Comparison of ENCODE assay signal across 17 cellular contexts in the genomic region with DNA sequence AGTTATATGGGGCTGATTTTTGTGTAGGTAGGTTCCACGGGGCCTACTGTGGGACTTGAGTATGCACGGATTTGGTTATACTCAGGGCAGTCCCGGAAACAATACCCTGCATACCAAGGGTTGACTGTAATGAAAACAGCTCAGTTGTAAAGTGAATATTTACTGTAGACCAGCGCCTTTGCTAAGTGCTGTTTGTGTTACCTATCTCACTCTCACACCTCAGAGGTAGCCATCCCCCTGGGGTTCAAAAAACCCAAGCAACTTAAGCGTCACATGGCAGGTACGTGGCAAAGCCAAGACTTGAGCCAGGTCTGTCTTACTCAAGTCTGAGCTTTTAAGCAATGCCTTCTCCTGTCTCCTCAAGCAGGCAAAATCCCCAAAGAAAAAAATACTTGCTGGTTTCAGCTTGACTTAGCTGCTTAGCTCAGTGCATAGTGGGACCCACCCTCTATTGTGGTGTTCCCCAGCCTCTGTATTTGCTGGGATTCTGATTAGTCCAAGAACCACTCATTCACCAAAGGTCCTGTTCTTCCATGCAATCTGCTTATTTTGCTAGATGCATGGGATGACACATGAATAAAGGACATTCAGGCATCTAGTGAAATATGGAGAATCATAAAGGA. TPM values are rescaled to one million over a fixed set of nuclear protein-coding genes. Genes with fewer than 3 reads are reported as not detected.
DNase-seq lines count a peak whose midpoint lies in the region; ATAC-seq and TF ChIP-seq lines count a peak whose summit lies in the region.
"Had no signal": no experiment of that assay in that cellular context is flagged by ENCODE, and none has a peak within 500 bp of the region (broad histone marks: within the 10 kb centered on the region; RNA-seq: fewer than 3 reads in every experiment).

No MANE protein-coding gene starts in this region.

- H3K9me3 ChIP-seq in Karpas-422 (ENCODE audit: low read length) (no peaks in the 10 kb centered on the region), ectodermal cell (ENCODE audit: control insufficient read depth, low read length) (no peaks in the 10 kb centered on the region)

- H3K36me3 ChIP-seq in Karpas-422 (ENCODE audit: insufficient read depth, low read length) (no peaks in the 10 kb centered on the region), ectodermal cell (ENCODE audit: control insufficient read depth, insufficient read depth, low read length) (no peaks in the 10 kb centered on the region)

- H3K27ac Mint-ChIP-seq in type B pancreatic cell, result peak overlapping the region; percentile 58
- H3K27ac Mint-ChIP-seq: activated naive CD4-positive, alpha-beta T cell treated with anti-CD3 and anti-CD28 coated beads, Interleukin-2, amount 50 U/mL, for 24 hours had no signal

- H3K27me3 Mint-ChIP-seq in type B pancreatic cell, result no peaks in the 10 kb centered on the region
- H3K27me3 Mint-ChIP-seq: activated naive CD4-positive, alpha-beta T cell treated with anti-CD3 and anti-CD28 coated beads, Interleukin-2, amount 50 U/mL, for 24 hours; CD8-positive, alpha-beta memory T cell had no signal

- intact Hi-C loops in left colon (cut with DNase I, micrococcal nuclease), result no loop called here

- H4K20me1 ChIP-seq in Karpas-422 (ENCODE audit: insufficient read depth, low read depth, low read length), result no peaks in the 10 kb centered on the region

- WGBS in ectodermal cell, 2 experiments, result 71 to 72% methylated on average over 6 of the region's 6 CpGs

- H3K4me1 ChIP-seq in Karpas-422 (ENCODE audit: low read length) (peaks cover 15% of the 10 kb centered on the region), ectodermal cell (ENCODE audit: control insufficient read depth, insufficient read depth, low read length) (peaks cover 10% of the 10 kb centered on the region)

- H3K27me3 ChIP-seq in Karpas-422 (ENCODE audit: low read length), result no peaks in the 10 kb centered on the region
- no peaks in the 10 kb centered on the region for H3K27me3 ChIP-seq in ectodermal cell (ENCODE audit: control insufficient read depth, insufficient read depth, low read length, poor library complexity, severe bottlenecking)

- H3K4me3 Mint-ChIP-seq in type B pancreatic cell, result no peak overlapping the region
- H3K4me3 Mint-ChIP-seq: activated naive CD4-positive, alpha-beta T cell treated with anti-CD3 and anti-CD28 coated beads, Interleukin-2, amount 50 U/mL, for 24 hours; CD8-positive, alpha-beta memory T cell had no signal

- H3K9me2 ChIP-seq in Karpas-422 (replicated peaks; ENCODE audit: insufficient read depth, low read length), result no peaks in the 10 kb centered on the region

- peak; percentile 42 for ATAC-seq in left colon
- ATAC-seq in GM18868 (IDR thresholded peaks at IDR 0.05; ENCODE audit: unreplicated experiment), result no peak
- ATAC-seq: HCT116; stimulated activated naive CD8-positive, alpha-beta T cell treated with anti-CD3 and anti-CD28 coated beads, Interleukin-15, Interleukin-2, amounts not matched to agents 100 U/mL and 50 U/mL, for 24 hours had no signal

- no peaks in the 10 kb centered on the region for H3K79me2 ChIP-seq in Karpas-422 (ENCODE audit: low read length)

- H3K27ac ChIP-seq in Karpas-422 (ENCODE audit: low read length) (no peak overlapping the region), ectodermal cell (ENCODE audit: insufficient read depth, low read depth, low read length, poor library complexity, severe bottlenecking) (peak overlapping the region; percentile 40)

- no peak for TF ChIP-seq CTCF in type B pancreatic cell (conservative IDR thresholded peaks at IDR 0.05)

- no peak overlapping the region for H3K4me2 ChIP-seq in Karpas-422 (ENCODE audit: low read depth, low read length, poor library complexity, severe bottlenecking)

- no peaks in the 10 kb centered on the region for H3K9me3 Mint-ChIP-seq in type B pancreatic cell
- H3K9me3 Mint-ChIP-seq: activated naive CD4-positive, alpha-beta T cell treated with anti-CD3 and anti-CD28 coated beads, Interleukin-2, amount 50 U/mL, for 24 hours; CD8-positive, alpha-beta memory T cell had no signal

- H2AFZ ChIP-seq in Karpas-422 (ENCODE audit: low read length), result peak overlapping the region; percentile 32; the same call in 1 of the 2 replicates

- no peak overlapping the region for H3K4me3 ChIP-seq in Karpas-422 (ENCODE audit: low read length)
- H3K4me3 ChIP-seq in ectodermal cell (ENCODE audit: insufficient read depth, low read depth, low read length), result no peak overlapping the region

- DNase-seq in Karpas-422, result no peak
- DNase-seq in left colon, result no peak
- DNase-seq in type B pancreatic cell (ENCODE audit: extremely low spot score, unreplicated experiment), result no peak
- DNase-seq in dermis blood vessel endothelial cell, result no peak
- DNase-seq in NCI-H345 treated with DMSO at 0.1 percent for 48 hours (lab: John Stamatoyannopoulos, UW; ENCODE audit: unreplicated experiment), result no peak
- DNase-seq: activated CD4-positive, alpha-beta T cell treated with anti-CD3 and anti-CD28 coated beads for 48 hours; anterior cingulate cortex; CD8-positive, alpha-beta memory T cell; cerebellar nuclear complex; DMS53; NCI-H1105 treated with DMSO at 0.1 percent for 48 hours; stimulated activated CD4-positive, alpha-beta T cell treated with anti-CD3 and anti-CD28 coated beads, Interleukin-4, amount 100 ng/mL, for 24 hours; stimulated activated naive CD8-positive, alpha-beta T cell treated with anti-CD3 and anti-CD28 coated beads, Interleukin-15, Interleukin-2, amounts not matched to agents 100 U/mL and 50 U/mL, for 24 hours had no signal

- peaks cover 4% of the 10 kb centered on the region for H3K4me1 Mint-ChIP-seq in type B pancreatic cell (ENCODE audit: unreplicated experiment)

- no peak overlapping the region for H3K9ac ChIP-seq in Karpas-422 (ENCODE audit: low read length)

- H3K36me3 Mint-ChIP-seq in type B pancreatic cell, result peaks cover 4% of the 10 kb centered on the region
- H3K36me3 Mint-ChIP-seq: activated naive CD4-positive, alpha-beta T cell treated with anti-CD3 and anti-CD28 coated beads, Interleukin-2, amount 50 U/mL, for 24 hours had no signal

RNA-seq across cellular contexts. Expression of a gene that starts 34.2 kb away (rescaled TPM):
- 31.3 and 59.0 TPM in 2 replicates for total RNA-seq in Karpas-422 (2014; rRNA removed; shearing (Covaris generic); ENCODE audit: low replicate concordance)
- 48.0 TPM for polyA plus RNA-seq in ectodermal cell (2013, experiment 1 of 4)
- 51.1 TPM for polyA plus RNA-seq in ectodermal cell (2013, experiment 2 of 4)
- polyA plus RNA-seq in ectodermal cell (2013, experiment 3 of 4), result 38.1 TPM
- polyA plus RNA-seq in ectodermal cell (2013, experiment 4 of 4), result 41.2 TPM
- 10 to 100 TPM; 43.3 to 48.0 TPM for total RNA-seq in left colon
- 34.1 and 39.3 TPM in 2 replicates for total RNA-seq in type B pancreatic cell (ENCODE audit: low replicate concordance)
- total RNA-seq in dermis blood vessel endothelial cell, result 56.4 and 62.3 TPM in 2 replicates

RNA-seq across cellular contexts. Expression of a gene that starts 34.9 kb away (rescaled TPM):
- total RNA-seq in Karpas-422 (2014; rRNA removed; shearing (Covaris generic); ENCODE audit: low replicate concordance), result 7.8 and 10.2 TPM in 2 replicates
- 12.6 TPM for polyA plus RNA-seq in ectodermal cell (2013, experiment 1 of 4)
- 17.5 TPM for polyA plus RNA-seq in ectodermal cell (2013, experiment 2 of 4)
- 10.5 TPM for polyA plus RNA-seq in ectodermal cell (2013, experiment 3 of 4)
- 9.4 TPM for polyA plus RNA-seq in ectodermal cell (2013, experiment 4 of 4)
- total RNA-seq in left colon, result 1 to 10 TPM; 4.9 to 5.0 TPM
- 10.0 and 11.4 TPM in 2 replicates for total RNA-seq in type B pancreatic cell (ENCODE audit: low replicate concordance)
- 6.8 TPM in 2 replicates for total RNA-seq in dermis blood vessel endothelial cell
